In genomic region chr3:37892917-37893595, GRCh38 we compare ENCODE assay signal across 10 cellular contexts. TPM values are rescaled to one million over a fixed set of nuclear protein-coding genes. Genes with fewer than 3 reads are reported as not detected.
DNase-seq lines count a peak whose midpoint lies in the region; ATAC-seq, FAIRE-seq and TF ChIP-seq lines count a peak whose summit lies in the region.
"Had no signal": no experiment of that assay in that cellular context is flagged by ENCODE, and none has a peak within 500 bp of the region (broad histone marks: within the 10 kb centered on the region; RNA-seq: fewer than 3 reads in every experiment).

No MANE protein-coding gene starts in this region.

- H3K27me3 ChIP-seq in Loucy (ENCODE audit: insufficient read depth, low read length, poor library complexity, severe bottlenecking) (no peaks in the 10 kb centered on the region), endothelial cell of umbilical vein (ENCODE audit: control insufficient read depth in 2 of 2, insufficient read depth in 2 of 2, low read length in 2 of 2) (no peaks in the 10 kb centered on the region), left lung (no peaks in the 10 kb centered on the region), stomach (no peaks in the 10 kb centered on the region)

- peak; percentile 72 for ATAC-seq in left lung
- ATAC-seq in HG02970 (IDR thresholded peaks at IDR 0.05; ENCODE audit: low FRiP score, unreplicated experiment) = no peak
- no peak for ATAC-seq in GM19395 (IDR thresholded peaks at IDR 0.05; ENCODE audit: unreplicated experiment)

- peaks cover 46% of the 10 kb centered on the region for H3K4me1 ChIP-seq in Loucy (ENCODE audit: insufficient read depth, low read length, poor library complexity, severe bottlenecking)
- H3K4me1 ChIP-seq in endothelial cell of umbilical vein (ENCODE audit: control insufficient read depth, extremely low read depth, insufficient read depth, low read length) = peaks cover 16% of the 10 kb centered on the region
- H3K4me1 ChIP-seq in left lung = peaks cover 26 to 61% of the 10 kb centered on the region in 2 donors
- H3K4me1 ChIP-seq in stomach = peaks cover 41 to 85% (median 66%) of the 10 kb centered on the region in 4 donors

- no peaks in the 10 kb centered on the region; the same call in 1 of the 2 replicates for H3K27me3 Mint-ChIP-seq in HFFc6 (ENCODE audit: insufficient read depth)

- dilution Hi-C loops in endothelial cell of umbilical vein (cut with MboI; ENCODE audit: extremely low pct_ligation_motif_present, low sequenced_read_pairs) = no loop called here

- H3K9ac ChIP-seq in Loucy (ENCODE audit: low read depth, low read length, poor library complexity, severe bottlenecking) (peak overlapping the region; percentile 47), endothelial cell of umbilical vein (replicated peaks; ENCODE audit: extremely low read depth, insufficient read depth, low read length) (no peak overlapping the region)

- H3K4me2 ChIP-seq in Loucy (ENCODE audit: low read depth, low read length, poor library complexity, severe bottlenecking) (peak overlapping the region; percentile 60), endothelial cell of umbilical vein (ENCODE audit: insufficient read depth, low read length) (peak overlapping the region; percentile 1)

- H3K36me3 Mint-ChIP-seq in HFFc6 (ENCODE audit: low read depth) = no peaks in the 10 kb centered on the region

- peaks cover 37% of the 10 kb centered on the region for H3K4me1 Mint-ChIP-seq in HFFc6 (ENCODE audit: low read depth)

- FAIRE-seq in endothelial cell of umbilical vein (lab: Jason Lieb, UNC) = peak; percentile 73

- H2AFZ ChIP-seq in Loucy (ENCODE audit: low read length) (peak overlapping the region; percentile 22; the same call in 1 of the 2 replicates), endothelial cell of umbilical vein (ENCODE audit: low read depth, low read length) (no peak overlapping the region)

- H3K79me2 ChIP-seq in Loucy (ENCODE audit: insufficient read depth, low read length) (no peaks in the 10 kb centered on the region), endothelial cell of umbilical vein (ENCODE audit: control insufficient read depth, insufficient read depth, low read length) (no peaks in the 10 kb centered on the region)

- WGBS in stomach, 5 donors = 15 to 23% (median 20%) methylated on average over 3 of the region's 3 CpGs

- POLR2A ChIA-PET in endothelial cell of umbilical vein (lab: Charles Lee) = no interaction called here

- TF ChIP-seq EP300 in stomach (IDR thresholded peaks at IDR 0.05) = no peak

- H3K9me1 ChIP-seq in endothelial cell of umbilical vein (replicated peaks; ENCODE audit: control insufficient read depth, extremely low read depth, insufficient read depth, low read length) = no peaks in the 10 kb centered on the region

- H3K36me3 ChIP-seq in Loucy (ENCODE audit: insufficient read depth, low read length) (no peaks in the 10 kb centered on the region), endothelial cell of umbilical vein (ENCODE audit: control insufficient read depth in 2 of 2, extremely low read depth in 1 of 2, insufficient read depth in 2 of 2, low read length in 2 of 2) (no peaks in the 10 kb centered on the region), left lung (no peaks in the 10 kb centered on the region), stomach (no peaks in the 10 kb centered on the region)

- intact Hi-C loops in endothelial cell of umbilical vein (cut with micrococcal nuclease) = loop anchor here (5.0 kb wide), 1 partner anchor 44 kb away; no protein-coding TSS in a partner anchor
- intact Hi-C loops in left lung (cut with DNase I) = no loop called here
- intact Hi-C loops in stomach (cut with DNase I; ENCODE audit: low total_unique reads) = no loop called here

- H3K27ac ChIP-seq in endothelial cell of umbilical vein (ENCODE audit: insufficient read depth, low read depth, low read length) (no peak overlapping the region), left lung (peak overlapping the region; percentile 33 to 49), stomach (peak overlapping the region; percentile 63 to 72 (median 67))

- H4K20me1 ChIP-seq in Loucy (ENCODE audit: insufficient read depth, low read length, poor library complexity, severe bottlenecking) (no peaks in the 10 kb centered on the region), endothelial cell of umbilical vein (replicated peaks; ENCODE audit: control insufficient read depth, extremely low read depth, insufficient read depth, low read length) (no peaks in the 10 kb centered on the region)

- DNase-seq in endothelial cell of umbilical vein (ENCODE audit: low read depth, low spot score) = peak; percentile 65
- DNase-seq in left lung = no peak
- no peak for DNase-seq in stomach
- DNase-seq in midbrain (lab: John Stamatoyannopoulos, UW) = no peak
- DNase-seq in HFFc6 = no peak
- DNase-seq: mesendoderm, NCI-H2081 had no signal

- H3F3A ChIP-seq in Loucy (ENCODE audit: low read depth) = no peaks in the 10 kb centered on the region

- H3K27ac Mint-ChIP-seq in HFFc6 = no peak overlapping the region

- CTCF ChIA-PET in endothelial cell of umbilical vein (lab: Charles Lee) = interaction anchor here (0.8 to 2.0 kb wide), 9 partner anchors 12 to 87 kb away, joined by 3 to 16 read pairs (median 4); no protein-coding TSS in a partner anchor

- H3K4me3 ChIP-seq in Loucy (ENCODE audit: low read length, poor library complexity, severe bottlenecking) = no peak overlapping the region
- no peak overlapping the region for H3K4me3 ChIP-seq in endothelial cell of umbilical vein (replicated peaks in 1 of 3; ENCODE audit: insufficient read depth in 1 of 3, low read depth in 1 of 3, low read length in 3 of 3)
- no peak overlapping the region for H3K4me3 ChIP-seq in left lung
- H3K4me3 ChIP-seq in stomach = no peak overlapping the region

- no peaks in the 10 kb centered on the region for H3K9me2 ChIP-seq in Loucy (replicated peaks; ENCODE audit: low read depth, low read length)

- H3K4me3 Mint-ChIP-seq in HFFc6 = no peak overlapping the region

- TF ChIP-seq CTCF in Loucy (conservative IDR thresholded peaks at IDR 0.05; ENCODE audit: low read length) (no peak), endothelial cell of umbilical vein (IDR thresholded peaks at IDR 0.05; ENCODE audit: extremely low read depth in 1 of 2, insufficient read depth in 1 of 2, low read depth in 1 of 2, low read length in 2 of 2) (no peak), left lung (IDR thresholded peaks at IDR 0.05) (no peak), stomach (IDR thresholded peaks at IDR 0.05) (no peak), HFFc6 (IDR thresholded peaks at IDR 0.05) (no peak)

- no peaks in the 10 kb centered on the region for H3K9me3 Mint-ChIP-seq in HFFc6

- no TSS peak for BruUV-seq in endothelial cell of umbilical vein (replicated peaks; lab: Mats Ljungman, UMichigan)

- TF ChIP-seq POLR2A in endothelial cell of umbilical vein (IDR thresholded peaks at IDR 0.05; ENCODE audit: low read depth, low read length) (no peak), stomach (IDR thresholded peaks at IDR 0.05) (no peak)

- H3K9me3 ChIP-seq in Loucy (ENCODE audit: insufficient read depth, low read depth, low read length) = no peaks in the 10 kb centered on the region
- no peaks in the 10 kb centered on the region for H3K9me3 ChIP-seq in endothelial cell of umbilical vein (replicated peaks; ENCODE audit: control insufficient read depth, insufficient read depth, low read length)
- no peaks in the 10 kb centered on the region for H3K9me3 ChIP-seq in left lung
- no peaks in the 10 kb centered on the region for H3K9me3 ChIP-seq in stomach

TF ChIP-seq in endothelial cell of umbilical vein, 7 proteins besides CTCF, POLR2A, EP300 and RAD21:
- TF ChIP-seq POLR2AphosphoS5 (IDR thresholded peaks at IDR 0.05; ENCODE audit: insufficient read depth, low read depth, low read length) (no peak), JUN (IDR thresholded peaks at IDR 0.05; ENCODE audit: borderline replicate concordance, insufficient read depth, insufficient read length, low read depth) (no peak), FOS (IDR thresholded peaks at IDR 0.05; ENCODE audit: borderline replicate concordance, insufficient read depth, low read length) (peak; percentile 12), GATA2 (IDR thresholded peaks at IDR 0.05; ENCODE audit: insufficient read depth, insufficient read length, low read depth, low read length) (no peak)

RNA-seq across cellular contexts. Expression of gene CTDSPL, which starts 31.4 kb away (rescaled TPM):
- total RNA-seq in endothelial cell of umbilical vein = 27.6 and 43.2 TPM in 2 replicates
- polyA plus RNA-seq in endothelial cell of umbilical vein = 28.3 and 30.1 TPM in 2 replicates
- polyA plus RNA-seq in endothelial cell of umbilical vein (2011; cell fraction: cytosol; rRNA removed) = 23.3 and 28.3 TPM in 2 replicates
- 32.0 and 33.8 TPM in 2 replicates for polyA plus RNA-seq in endothelial cell of umbilical vein (2011; cell fraction: nucleus; rRNA removed)
- 18.5 and 20.3 TPM in 2 replicates for polyA plus RNA-seq in endothelial cell of umbilical vein (2012)
- polyA minus RNA-seq in endothelial cell of umbilical vein = 36.8 and 53.0 TPM in 2 replicates
- 15.8 TPM for polyA minus RNA-seq in endothelial cell of umbilical vein (2011; cell fraction: cytosol; rRNA and poly(A)+ RNA removed)
- polyA minus RNA-seq in endothelial cell of umbilical vein (2011; cell fraction: nucleus; rRNA and poly(A)+ RNA removed) = 20.6 and 22.3 TPM in 2 replicates
- 10 to 100 TPM; 46.9 to 74.4 TPM for total RNA-seq in left lung
- total RNA-seq in stomach = 10 to 100 TPM; 13.4 to 54.9 (median 39.7) TPM
- polyA plus RNA-seq in stomach = 10 to 100 TPM; 18.9 to 32.1 (median 28.3) TPM
- total RNA-seq in HFFc6 (2021; fragmentation: NEBNext Ultra II Directional; extraction: Animal tissue kit (Norgen Biotek cat#: 25700)) = 10 to 100 TPM; 30.3 to 38.8 (median 36.2) TPM
